28 cellular contexts compared by ENCODE assay signal in the genomic region with DNA sequence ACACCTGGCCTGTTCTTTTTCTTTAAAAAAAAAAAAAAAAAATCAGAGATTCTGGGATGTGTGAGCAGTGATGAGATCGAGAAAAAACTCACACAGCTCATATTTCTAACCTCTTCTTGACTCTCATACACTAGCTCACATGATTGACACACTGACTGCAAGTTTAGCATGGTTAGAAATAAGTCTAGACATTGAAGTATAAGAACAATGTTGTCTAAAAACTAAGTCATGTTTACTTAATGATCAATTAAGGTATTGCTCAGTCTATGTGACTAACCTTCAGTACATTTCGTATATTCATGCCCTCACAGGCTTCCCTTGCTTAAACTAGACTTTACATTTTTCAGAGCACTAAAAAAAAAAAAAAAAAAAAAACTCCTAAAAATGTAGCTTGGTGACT.
A peak's percentile ranks its signal among the peaks of the same experiment; 100 is the strongest.
DNase-seq lines count a peak whose midpoint lies in the region; ATAC-seq, FAIRE-seq and TF ChIP-seq lines count a peak whose summit lies in the region.
"Had no signal": no experiment of that assay in that cellular context is flagged by ENCODE, and none has a peak within 500 bp of the region (broad histone marks: within the 10 kb centered on the region; RNA-seq: fewer than 3 reads in every experiment).

No MANE protein-coding gene starts in this region.

- ATAC-seq in A549 = peak; percentile 30 to 53; a peak in 3 of 6 replicates
- no peak for ATAC-seq in HG02981 (IDR thresholded peaks at IDR 0.05; ENCODE audit: unreplicated experiment)
- no peak for ATAC-seq in GM18502 (IDR thresholded peaks at IDR 0.05; ENCODE audit: poor library complexity, unreplicated experiment)
- no peak for ATAC-seq in HG02571 (IDR thresholded peaks at IDR 0.05; ENCODE audit: unreplicated experiment)
- no peak for ATAC-seq in naive thymus-derived CD8-positive, alpha-beta T cell
- ATAC-seq: HCT116, K562, Panc1, SK-N-SH treated with all-trans-retinoic acid at 6 μM for 48 hours had no signal

- CTCF ChIA-PET in A549 (lab: Yijun Ruan, JAX) = interaction anchor here (0.6 kb wide), 1 partner anchor 114 kb away, joined by 3 read pairs; no protein-coding TSS in a partner anchor
- CTCF ChIA-PET in HEK293T (lab: Yijun Ruan, JAX) = interaction anchor here (0.6 kb wide), 1 partner anchor 480 kb away, joined by 3 read pairs; no protein-coding TSS in a partner anchor

- H3K36me3 ChIP-seq in astrocyte (ENCODE audit: insufficient read depth, low read length) = no peaks in the 10 kb centered on the region
- H3K36me3 ChIP-seq: BLaER1 treated with 17β-estradiol and CSF1 and Interleukin-3, amounts not matched to agents 10 nM and 100 nM; SJCRH30 had no signal

- peaks cover 1% of the 10 kb centered on the region for H3K4me1 Mint-ChIP-seq in astrocyte (ENCODE audit: low read depth, unreplicated experiment)
- no peaks in the 10 kb centered on the region for H3K4me1 Mint-ChIP-seq in naive thymus-derived CD8-positive, alpha-beta T cell

- POLR2A ChIA-PET in A549 (lab: Yijun Ruan, JAX) (interaction anchor here (0.5 kb wide), 1 partner anchor 10 kb away, joined by 3 read pairs; no protein-coding TSS in a partner anchor), HEK293T (lab: Yijun Ruan, JAX) (no interaction called here)
- POLR2A ChIA-PET in naive thymus-derived CD8-positive, alpha-beta T cell (lab: Charles Lee) = no interaction called here

- no peak overlapping the region for H2AFZ ChIP-seq in astrocyte (ENCODE audit: low read depth, low read length)

- H3K4me2 ChIP-seq in A549 (0 out of 3 replicates have a peak overlapping the region, but pooled peaks have one; percentile 8), astrocyte (ENCODE audit: low read length) (no peak overlapping the region)
- H3K4me2 ChIP-seq: BLaER1 treated with 17β-estradiol and CSF1 and Interleukin-3, amounts not matched to agents 10 nM and 100 nM had no signal

- H3K4me1 ChIP-seq in A549 (no peaks in the 10 kb centered on the region), astrocyte (ENCODE audit: insufficient read depth, low read length) (no peaks in the 10 kb centered on the region)
- H3K4me1 ChIP-seq: BLaER1 treated with 17β-estradiol and CSF1 and Interleukin-3, amounts not matched to agents 10 nM and 100 nM; SJCRH30 had no signal

- H3K79me2 ChIP-seq in astrocyte (ENCODE audit: insufficient read depth, low read length) = no peaks in the 10 kb centered on the region

- TF ChIP-seq POLR2A in A549 (IDR thresholded peaks at IDR 0.05; ENCODE audit: low read length) = no peak

- H3K27ac Mint-ChIP-seq in astrocyte (ENCODE audit: unreplicated experiment) = no peak overlapping the region
- no peak overlapping the region for H3K27ac Mint-ChIP-seq in naive thymus-derived CD8-positive, alpha-beta T cell
- H3K27ac Mint-ChIP-seq: CD4-positive, alpha-beta T cell had no signal

- peak in 1 of 2 experiments; percentile 29 for DNase-seq in A549 (ENCODE audit: low read depth in 1 of 2, low spot score in 1 of 2)
- DNase-seq in HEK293T (ENCODE audit: extremely low spot score) = no peak
- peak; percentile 2 for DNase-seq in astrocyte (ENCODE audit: low read depth)
- peak; percentile 23 for DNase-seq in iris pigment epithelial cell (ENCODE audit: low read depth)
- DNase-seq in naive thymus-derived CD8-positive, alpha-beta T cell = no peak
- DNase-seq: AML-193; CD4-positive, alpha-beta T cell; Kasumi-1; MV-4-11; NCI-H1105; NCI-H146; NCI-H2029; NCI-H446; NCI-H524 treated with DMSO at 0.1 percent for 48 hours; NCI-H82; SJCRH30 had no signal

- H3K9me3 ChIP-seq in A549 (no peaks in the 10 kb centered on the region), astrocyte (ENCODE audit: insufficient read depth, low read depth, low read length) (no peaks in the 10 kb centered on the region)
- H3K9me3 ChIP-seq: BLaER1 treated with 17β-estradiol and CSF1 and Interleukin-3, amounts not matched to agents 10 nM and 100 nM; SJCRH30 had no signal

- no peak overlapping the region for H3K9ac ChIP-seq in astrocyte (ENCODE audit: low read length)
- H3K9ac ChIP-seq: BLaER1 treated with 17β-estradiol and CSF1 and Interleukin-3, amounts not matched to agents 10 nM and 100 nM had no signal

- H3K27me3 Mint-ChIP-seq in astrocyte (ENCODE audit: low read depth, unreplicated experiment) = no peaks in the 10 kb centered on the region
- no peaks in the 10 kb centered on the region for H3K27me3 Mint-ChIP-seq in naive thymus-derived CD8-positive, alpha-beta T cell

- no peak for TF ChIP-seq CTCF in A549 (IDR thresholded peaks at IDR 0.05)
- no peak for TF ChIP-seq CTCF in astrocyte (IDR thresholded peaks at IDR 0.05; ENCODE audit: insufficient read depth, low read depth, low read length)

- H3K36me3 Mint-ChIP-seq in astrocyte (ENCODE audit: low read depth, unreplicated experiment) = no peaks in the 10 kb centered on the region
- no peaks in the 10 kb centered on the region for H3K36me3 Mint-ChIP-seq in naive thymus-derived CD8-positive, alpha-beta T cell

- no peak overlapping the region for H3K4me3 Mint-ChIP-seq in astrocyte (ENCODE audit: unreplicated experiment)
- no peak overlapping the region for H3K4me3 Mint-ChIP-seq in naive thymus-derived CD8-positive, alpha-beta T cell
- H3K4me3 Mint-ChIP-seq: CD4-positive, alpha-beta T cell had no signal

- H3K4me3 ChIP-seq in A549 = no peak overlapping the region
- H3K4me3 ChIP-seq in astrocyte (ENCODE audit: insufficient read depth, low read depth, low read length) = no peak overlapping the region
- H3K4me3 ChIP-seq: BLaER1 treated with 17β-estradiol and CSF1 and Interleukin-3, amounts not matched to agents 10 nM and 100 nM; K562; SJCRH30 had no signal

- WGBS in A549 (ENCODE audit: missing lambda C conversion rate) = 21% methylated on average over 2 of the region's 2 CpGs

- no peaks in the 10 kb centered on the region for H4K20me1 ChIP-seq in astrocyte (ENCODE audit: insufficient read depth, low read length)
- H4K20me1 ChIP-seq: BLaER1 treated with 17β-estradiol and CSF1 and Interleukin-3, amounts not matched to agents 10 nM and 100 nM had no signal

- H3K9me3 Mint-ChIP-seq in astrocyte (ENCODE audit: unreplicated experiment) = no peaks in the 10 kb centered on the region
- H3K9me3 Mint-ChIP-seq in naive thymus-derived CD8-positive, alpha-beta T cell = peaks cover 0 to 2% (median 0%) of the 10 kb centered on the region in 9 donors
- H3K9me3 Mint-ChIP-seq: CD4-positive, alpha-beta T cell had no signal

- no peaks in the 10 kb centered on the region for H3K27me3 ChIP-seq in astrocyte (ENCODE audit: insufficient read depth, low read length)
- H3K27me3 ChIP-seq: BLaER1 treated with 17β-estradiol and CSF1 and Interleukin-3, amounts not matched to agents 10 nM and 100 nM; SJCRH30 had no signal

- TF ChIP-seq EP300 in A549 (IDR thresholded peaks at IDR 0.05) = no peak

- no peak overlapping the region for H3K27ac ChIP-seq in A549
- no peak overlapping the region for H3K27ac ChIP-seq in astrocyte (ENCODE audit: low read depth, low read length)
- H3K27ac ChIP-seq: BLaER1 treated with 17β-estradiol and CSF1 and Interleukin-3, amounts not matched to agents 10 nM and 100 nM; SJCRH30 had no signal

- FAIRE-seq in A549 (lab: Jason Lieb, UNC) (no peak), astrocyte (lab: Jason Lieb, UNC) (no peak)
- FAIRE-seq: A204.1, G401.6, H1, HTR-8/SVneo, K562 had no signal

- no peak for TF ChIP-seq RAD21 in A549 (conservative IDR thresholded peaks at IDR 0.05 in 1 of 2, IDR thresholded peaks at IDR 0.05 in 1 of 2)

TF ChIP-seq in A549, 52 proteins besides CTCF, POLR2A, EP300 and RAD21:
- TF ChIP-seq EHMT2 (IDR thresholded peaks at IDR 0.05; ENCODE audit: low read depth) (no peak), SMC3 (IDR thresholded peaks at IDR 0.05) (no peak), GATA3 (IDR thresholded peaks at IDR 0.05; ENCODE audit: borderline replicate concordance) (peak; percentile 19; the same call in 1 of the 2 replicates), FOXS1 (CRISPR knock-in tag; IDR thresholded peaks at IDR 0.05) (no peak), NPAS2 (CRISPR knock-in tag; IDR thresholded peaks at IDR 0.05; ENCODE audit: borderline replicate concordance) (no peak), RNF2 (IDR thresholded peaks at IDR 0.05; ENCODE audit: borderline replicate concordance, low read depth) (no peak), MAFK (IDR thresholded peaks at IDR 0.05; ENCODE audit: partially characterized antibody) (no peak)
- TF ChIP-seq, protein P1, sequence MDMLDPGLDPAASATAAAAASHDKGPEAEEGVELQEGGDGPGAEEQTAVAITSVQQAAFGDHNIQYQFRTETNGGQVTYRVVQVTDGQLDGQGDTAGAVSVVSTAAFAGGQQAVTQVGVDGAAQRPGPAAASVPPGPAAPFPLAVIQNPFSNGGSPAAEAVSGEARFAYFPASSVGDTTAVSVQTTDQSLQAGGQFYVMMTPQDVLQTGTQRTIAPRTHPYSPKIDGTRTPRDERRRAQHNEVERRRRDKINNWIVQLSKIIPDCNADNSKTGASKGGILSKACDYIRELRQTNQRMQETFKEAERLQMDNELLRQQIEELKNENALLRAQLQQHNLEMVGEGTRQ (IDR thresholded peaks at IDR 0.05) = no peak
- TF ChIP-seq, protein P2, sequence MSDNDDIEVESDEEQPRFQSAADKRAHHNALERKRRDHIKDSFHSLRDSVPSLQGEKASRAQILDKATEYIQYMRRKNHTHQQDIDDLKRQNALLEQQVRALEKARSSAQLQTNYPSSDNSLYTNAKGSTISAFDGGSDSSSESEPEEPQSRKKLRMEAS (IDR thresholded peaks at IDR 0.05) = no peak

TF ChIP-seq in HEK293T, 16 proteins besides CTCF, POLR2A, EP300 and RAD21:
- TF ChIP-seq, protein P3, sequence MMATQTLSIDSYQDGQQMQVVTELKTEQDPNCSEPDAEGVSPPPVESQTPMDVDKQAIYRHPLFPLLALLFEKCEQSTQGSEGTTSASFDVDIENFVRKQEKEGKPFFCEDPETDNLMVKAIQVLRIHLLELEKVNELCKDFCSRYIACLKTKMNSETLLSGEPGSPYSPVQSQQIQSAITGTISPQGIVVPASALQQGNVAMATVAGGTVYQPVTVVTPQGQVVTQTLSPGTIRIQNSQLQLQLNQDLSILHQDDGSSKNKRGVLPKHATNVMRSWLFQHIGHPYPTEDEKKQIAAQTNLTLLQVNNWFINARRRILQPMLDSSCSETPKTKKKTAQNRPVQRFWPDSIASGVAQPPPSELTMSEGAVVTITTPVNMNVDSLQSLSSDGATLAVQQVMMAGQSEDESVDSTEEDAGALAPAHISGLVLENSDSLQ (IDR thresholded peaks at IDR 0.05) = 0 out of 2 replicates have a peak, but pooled peaks have one; percentile 10
- TF ChIP-seq ARNT (IDR thresholded peaks at IDR 0.05) = no peak

Comparison
In these comparisons a context has a peak if more than half of its experiments do, and no peak if none do; other contexts are left out.
1. ATAC-seq: peak in A549 (2 of 2); none in HG02981 (single experiment), GM18502 (single experiment), HG02571 (single experiment) and naive thymus-derived CD8-positive, alpha-beta T cell (0 of 2).
2. DNase-seq: peak in astrocyte (single experiment) and iris pigment epithelial cell (single experiment); none in HEK293T (single experiment) and naive thymus-derived CD8-positive, alpha-beta T cell (0 of 10).